18 cellular contexts compared by ENCODE assay signal in the genomic region with DNA sequence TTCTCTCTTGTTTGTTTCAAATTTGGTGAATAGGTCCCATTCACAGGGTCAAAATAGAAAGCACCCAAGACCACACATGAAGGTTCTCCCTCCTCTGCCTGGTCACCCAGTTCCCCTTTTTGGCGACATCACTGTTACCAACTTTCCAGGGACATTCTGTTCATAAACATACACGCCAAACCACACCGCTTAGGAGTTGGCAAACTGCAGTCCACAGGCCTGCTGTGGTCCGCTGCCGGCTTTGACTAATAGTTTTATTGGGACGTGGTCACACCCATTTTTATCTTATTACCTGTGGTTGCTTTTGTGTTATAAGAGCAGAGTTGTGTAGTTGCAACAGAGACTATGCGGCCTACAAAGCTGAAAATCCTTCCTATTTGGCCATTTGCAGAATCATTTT. TPM values are rescaled to one million over a fixed set of nuclear protein-coding genes. Genes with fewer than 3 reads are reported as not detected.
DNase-seq lines count a peak whose midpoint lies in the region; ATAC-seq, FAIRE-seq and TF ChIP-seq lines count a peak whose summit lies in the region.
"Had no signal": no experiment of that assay in that cellular context is flagged by ENCODE, and none has a peak within 500 bp of the region (broad histone marks: within the 10 kb centered on the region; RNA-seq: fewer than 3 reads in every experiment).

No MANE protein-coding gene starts in this region.

- H2AK5ac ChIP-seq in H9 (ENCODE audit: insufficient read length, low read length), result no peak overlapping the region

- H3K27ac ChIP-seq in H9 (ENCODE audit: insufficient read length, low read depth, low read length) (no peak overlapping the region), gastrocnemius medialis (peak overlapping the region in 2 of 4 donors; percentile 65 to 74), GM23248 (no peak overlapping the region)
- H3K27ac ChIP-seq: right lobe of liver had no signal

- H3K14ac ChIP-seq in H9 (ENCODE audit: insufficient read depth, low read length), result no peak overlapping the region

- TF ChIP-seq CTCF in H9 (conservative IDR thresholded peaks at IDR 0.05), result no peak
- TF ChIP-seq CTCF in fibroblast of the aortic adventitia (IDR thresholded peaks at IDR 0.05; ENCODE audit: insufficient read depth, low read length), result no peak
- no peak for TF ChIP-seq CTCF in gastrocnemius medialis (IDR thresholded peaks at IDR 0.05 in 4 of 5, conservative IDR thresholded peaks at IDR 0.05 in 1 of 5)

- H3K4me3 ChIP-seq in fibroblast of the aortic adventitia (ENCODE audit: low read depth, low read length), result no peak overlapping the region
- no peak overlapping the region for H3K4me3 ChIP-seq in gastrocnemius medialis
- no peak overlapping the region for H3K4me3 ChIP-seq in GM23248
- H3K4me3 ChIP-seq: right lobe of liver had no signal

- H3K36me3 ChIP-seq in gastrocnemius medialis (no peaks in the 10 kb centered on the region), GM23248 (ENCODE audit: low read depth) (0 out of 2 replicates have a peak, but pooled peaks cover 7% of the 10 kb centered on the region)
- H3K36me3 ChIP-seq: right lobe of liver had no signal

- peaks cover 3% of the 10 kb centered on the region for H3K23me2 ChIP-seq in H9 (ENCODE audit: insufficient read length, low read depth, low read length, poor library complexity, severe bottlenecking)

- H4K5ac ChIP-seq in H9 (ENCODE audit: insufficient read length, low read depth, low read length), result no peak overlapping the region

- no peak overlapping the region for H3K4me2 ChIP-seq in H9 (ENCODE audit: insufficient read depth, insufficient read length, low read length)
- H3K4me2 ChIP-seq in GM23248 (ENCODE audit: unreplicated experiment), result no peak overlapping the region

- CTCF ChIA-PET in activated CD4-positive, alpha-beta memory T cell treated with anti-CD3 and anti-CD28 coated beads for 36 hours (lab: Charles Lee), result no interaction called here

- no peak overlapping the region for H2BK15ac ChIP-seq in H9 (ENCODE audit: low read depth, low read length)

- H3T11ph ChIP-seq in H9 (ENCODE audit: low read length), result no peak overlapping the region

- H3K4me1 ChIP-seq in H9 (ENCODE audit: insufficient read depth, low read length), result no peaks in the 10 kb centered on the region
- peaks cover 2 to 9% of the 10 kb centered on the region in 2 donors for H3K4me1 ChIP-seq in gastrocnemius medialis
- H3K4me1 ChIP-seq in GM23248 (ENCODE audit: insufficient read depth), result peaks cover 10% of the 10 kb centered on the region
- H3K4me1 ChIP-seq: right lobe of liver had no signal

- no peak overlapping the region for H2BK20ac ChIP-seq in H9 (ENCODE audit: low read depth, low read length, poor library complexity, severe bottlenecking)

- no peak overlapping the region for H3K9ac ChIP-seq in H9 (ENCODE audit: extremely low read depth, insufficient read length, low read length)
- no peak overlapping the region for H3K9ac ChIP-seq in GM23248

- H3K4ac ChIP-seq in H9 (ENCODE audit: low read depth, low read length), result no peak overlapping the region

- no peaks in the 10 kb centered on the region for H3K79me1 ChIP-seq in H9 (ENCODE audit: insufficient read depth, low read depth, low read length, poor library complexity, severe bottlenecking)

- H2BK5ac ChIP-seq in H9 (ENCODE audit: insufficient read length, low read length), result no peak overlapping the region

- no peak overlapping the region for H4K91ac ChIP-seq in H9 (ENCODE audit: insufficient read length, low read depth, low read length)

- POLR2A ChIA-PET in activated CD4-positive, alpha-beta memory T cell treated with anti-CD3 and anti-CD28 coated beads for 36 hours (lab: Charles Lee), result no interaction called here

- no peaks in the 10 kb centered on the region for H3K27me3 Mint-ChIP-seq in H9 (ENCODE audit: low read depth)
- no peaks in the 10 kb centered on the region for H3K27me3 Mint-ChIP-seq in activated CD4-positive, alpha-beta memory T cell treated with anti-CD3 and anti-CD28 coated beads for 36 hours
- H3K27me3 Mint-ChIP-seq: activated naive CD8-positive, alpha-beta T cell had no signal

- WGBS in H9 (ENCODE audit: extremely low coverage, insufficient read length, low lambda C conversion rate), result no CpG with 5 or more reads among the region's 7 CpGs
- WGBS in GM23248 (ENCODE audit: low coverage in 1 of 2, low lambda C conversion rate in 2 of 2, missing lambda C conversion rate in 2 of 2), 2 experiments, result 76 to 83% methylated on average over 7 of the region's 7 CpGs

- H3K79me2 ChIP-seq in H9 (ENCODE audit: insufficient read depth, low read length), result no peaks in the 10 kb centered on the region; the same call in 1 of the 2 replicates
- H3K79me2 ChIP-seq in GM23248 (ENCODE audit: insufficient read depth), result peaks cover 68% of the 10 kb centered on the region

- 0 out of 2 replicates have a peak, but pooled peaks cover 10% of the 10 kb centered on the region for H3F3A ChIP-seq in GM23248 (ENCODE audit: insufficient read depth)

- no peak overlapping the region for H3K23ac ChIP-seq in H9 (ENCODE audit: insufficient read length, low read depth, low read length)

- no peak for FAIRE-seq in urothelium cell line (lab: Jason Lieb, UNC)

- H3K27ac Mint-ChIP-seq in H9, result peak overlapping the region in 2 of 3 experiments; percentile 44 to 59; a peak in 1 of 7 replicates
- H3K27ac Mint-ChIP-seq in activated CD4-positive, alpha-beta memory T cell treated with anti-CD3 and anti-CD28 coated beads for 36 hours, result no peak overlapping the region
- H3K27ac Mint-ChIP-seq: activated naive CD8-positive, alpha-beta T cell; stimulated activated effector memory CD8-positive, alpha-beta T cell treated with anti-CD3 and anti-CD28 coated beads, Interleukin-12 subunit alpha, Interleukin-12 subunit beta, amount 100 ng/mL, for 72 hours had no signal

- H2BK12ac ChIP-seq in H9 (ENCODE audit: insufficient read length, low read depth, low read length), result no peak overlapping the region

- ATAC-seq in gastrocnemius medialis, result peak; percentile 96 to 97
- ATAC-seq in HG02885 (IDR thresholded peaks at IDR 0.05; ENCODE audit: poor library complexity, unreplicated experiment), result no peak
- ATAC-seq: right lobe of liver; stimulated activated effector memory CD8-positive, alpha-beta T cell treated with anti-CD3 and anti-CD28 coated beads, Interleukin-12 subunit alpha, Interleukin-12 subunit beta, amount 100 ng/mL, for 72 hours had no signal

- no peaks in the 10 kb centered on the region for H3K9me3 Mint-ChIP-seq in H9
- no peaks in the 10 kb centered on the region for H3K9me3 Mint-ChIP-seq in activated CD4-positive, alpha-beta memory T cell treated with anti-CD3 and anti-CD28 coated beads for 36 hours
- H3K9me3 Mint-ChIP-seq: stimulated activated effector memory CD8-positive, alpha-beta T cell treated with anti-CD3 and anti-CD28 coated beads, Interleukin-12 subunit alpha, Interleukin-12 subunit beta, amount 100 ng/mL, for 72 hours had no signal

- H2AFZ ChIP-seq in H9 (ENCODE audit: low read length) (no peak overlapping the region), GM23248 (no peak overlapping the region)

- no peak for TF ChIP-seq POLR2A in gastrocnemius medialis (IDR thresholded peaks at IDR 0.05)

- H4K20me1 ChIP-seq in H9 (ENCODE audit: control insufficient read depth, insufficient read depth, insufficient read length) (no peaks in the 10 kb centered on the region), GM23248 (ENCODE audit: insufficient read depth) (no peaks in the 10 kb centered on the region)

- H4K8ac ChIP-seq in H9 (replicated peaks; ENCODE audit: insufficient read length, low read depth, low read length), result no peak overlapping the region

- H3K9me3 ChIP-seq in H9 (ENCODE audit: control insufficient read depth, low read depth, low read length) (no peaks in the 10 kb centered on the region), gastrocnemius medialis (no peaks in the 10 kb centered on the region), GM23248 (ENCODE audit: low read depth) (no peaks in the 10 kb centered on the region)
- H3K9me3 ChIP-seq: right lobe of liver had no signal

- in situ Hi-C loops in gastrocnemius medialis (cut with MboI; ENCODE audit: low sequenced_read_pairs in 4 of 4), result no loop called here
- in situ Hi-C loops in GM23248 (cut with MboI), result no loop called here

- H3K36me3 Mint-ChIP-seq in H9 (ENCODE audit: insufficient read depth in 1 of 3, low read depth in 3 of 3), result peaks cover 29 to 89% (median 74%) of the 10 kb centered on the region in 3 experiments
- H3K36me3 Mint-ChIP-seq in activated CD4-positive, alpha-beta memory T cell treated with anti-CD3 and anti-CD28 coated beads for 36 hours, result peaks cover 70% of the 10 kb centered on the region

- no peak overlapping the region for H3K18ac ChIP-seq in H9 (ENCODE audit: insufficient read length, low read depth, low read length)

- DNase-seq in H9 (no peak), SW480 (ENCODE audit: low spot score) (peak; percentile 49), fibroblast of the aortic adventitia (ENCODE audit: low read depth) (peak; percentile 38), gastrocnemius medialis (peak; percentile 80 to 88), urothelium cell line (ENCODE audit: low spot score) (no peak), GM23248 (no peak)
- DNase-seq in activated CD4-positive, alpha-beta memory T cell treated with anti-CD3 and anti-CD28 coated beads for 36 hours, result no peak
- DNase-seq: activated CD4-positive, alpha-beta T cell treated with anti-CD3 and anti-CD28 coated beads for 48 hours; central memory CD4-positive, alpha-beta T cell; H7; NCI-H2107; NCI-H748 treated with DMSO at 0.1 percent for 48 hours; right lobe of liver; stimulated activated CD4-positive, alpha-beta T cell treated with anti-CD3 and anti-CD28 coated beads, Interleukin-4, amount 100 ng/mL, for 24 hours had no signal

- H3K4me3 Mint-ChIP-seq in H9, result no peak overlapping the region
- H3K4me3 Mint-ChIP-seq in activated CD4-positive, alpha-beta memory T cell treated with anti-CD3 and anti-CD28 coated beads for 36 hours, result no peak overlapping the region
- H3K4me3 Mint-ChIP-seq: activated naive CD8-positive, alpha-beta T cell; stimulated activated effector memory CD8-positive, alpha-beta T cell treated with anti-CD3 and anti-CD28 coated beads, Interleukin-12 subunit alpha, Interleukin-12 subunit beta, amount 100 ng/mL, for 72 hours had no signal

- H3K27me3 ChIP-seq in H9 (ENCODE audit: insufficient read depth, low read length) (no peaks in the 10 kb centered on the region), gastrocnemius medialis (no peaks in the 10 kb centered on the region), GM23248 (replicated peaks; ENCODE audit: insufficient read depth) (no peaks in the 10 kb centered on the region)
- H3K27me3 ChIP-seq: right lobe of liver had no signal

- intact Hi-C loops in gastrocnemius medialis (cut with DNase I; ENCODE audit: low total_unique reads), result no loop called here
- intact Hi-C loops in activated CD4-positive, alpha-beta memory T cell treated with anti-CD3 and anti-CD28 coated beads for 36 hours (cut with micrococcal nuclease), result no loop called here

- H3K9me2 ChIP-seq in GM23248 (ENCODE audit: insufficient read depth), result no peaks in the 10 kb centered on the region

- no peak overlapping the region for H3K56ac ChIP-seq in H9 (ENCODE audit: insufficient read length, low read depth, low read length)

- H2BK120ac ChIP-seq in H9 (ENCODE audit: low read depth, low read length, poor library complexity, severe bottlenecking), result no peak overlapping the region

- no peaks in the 10 kb centered on the region for H3K4me1 Mint-ChIP-seq in H9
- H3K4me1 Mint-ChIP-seq in activated CD4-positive, alpha-beta memory T cell treated with anti-CD3 and anti-CD28 coated beads for 36 hours (ENCODE audit: low read depth), result no peaks in the 10 kb centered on the region
- H3K4me1 Mint-ChIP-seq: stimulated activated effector memory CD8-positive, alpha-beta T cell treated with anti-CD3 and anti-CD28 coated beads, Interleukin-12 subunit alpha, Interleukin-12 subunit beta, amount 100 ng/mL, for 72 hours had no signal

RNA-seq across cellular contexts. Expression of a gene that starts 24.2 kb away (rescaled TPM):
- 106 and 111 TPM in 2 replicates for total RNA-seq in H9 (2021)
- total RNA-seq in fibroblast of the aortic adventitia (ENCODE audit: low replicate concordance), result 2.3 and 61.8 TPM in 2 replicates
- total RNA-seq in gastrocnemius medialis, result under 1 TPM in 3 of 4 donors, not detected in 1; 0.12 to 0.72 (median 0.69) TPM
- total RNA-seq in GM23248 (2014; rRNA removed; shearing (Covaris generic)), result 29.3 and 29.4 TPM in 2 replicates
- polyA plus RNA-seq in GM23248 (2016; fragmentation: Nextera tagmentation; extraction: Ambion mirVana), result 26.9 and 28.6 TPM in 2 replicates
- total RNA-seq in activated CD4-positive, alpha-beta memory T cell treated with anti-CD3 and anti-CD28 coated beads for 36 hours, result 100 to 1,000 TPM; 118 to 119 TPM

RNA-seq across cellular contexts. Expression of a gene that starts 30.8 kb away (rescaled TPM):
- not detected in 2 replicates for total RNA-seq in H9 (2021)
- not detected in 2 replicates for total RNA-seq in fibroblast of the aortic adventitia (ENCODE audit: low replicate concordance)
- not detected for total RNA-seq in gastrocnemius medialis
- not detected in 2 replicates for total RNA-seq in GM23248 (2014; rRNA removed; shearing (Covaris generic))
- polyA plus RNA-seq in GM23248 (2016; fragmentation: Nextera tagmentation; extraction: Ambion mirVana), result not detected in 2 replicates
- total RNA-seq in activated CD4-positive, alpha-beta memory T cell treated with anti-CD3 and anti-CD28 coated beads for 36 hours, result under 1 TPM in 1 of 2 experiments, not detected in 1; 0.12 TPM
- total RNA-seq: H7 had no signal
- polyA plus RNA-seq: neural cell had no signal

RNA-seq across cellular contexts. Expression of a gene that starts 35.4 kb away (rescaled TPM):
- total RNA-seq in H9 (2021), result 41.8 and 43.7 TPM in 2 replicates
- total RNA-seq in fibroblast of the aortic adventitia (ENCODE audit: low replicate concordance), result 13.5 and 17.3 TPM in 2 replicates
- total RNA-seq in gastrocnemius medialis, result 10 to 100 TPM; 40.9 to 61.4 (median 46.4) TPM
- 20.5 and 28.7 TPM in 2 replicates for total RNA-seq in GM23248 (2014; rRNA removed; shearing (Covaris generic))
- 13.3 and 14.8 TPM in 2 replicates for polyA plus RNA-seq in GM23248 (2016; fragmentation: Nextera tagmentation; extraction: Ambion mirVana)
- 10 to 100 TPM; 19.2 to 20.6 TPM for total RNA-seq in activated CD4-positive, alpha-beta memory T cell treated with anti-CD3 and anti-CD28 coated beads for 36 hours

Comparison
In these comparisons a context has a peak if more than half of its experiments do, and no peak if none do; other contexts are left out.
1. DNase-seq: peak in SW480 (single experiment), fibroblast of the aortic adventitia (single experiment) and gastrocnemius medialis (2 of 2); none in H9 (single experiment), urothelium cell line (single experiment), GM23248 (single experiment) and activated CD4-positive, alpha-beta memory T cell treated with anti-CD3 and anti-CD28 coated beads for 36 hours (single experiment).